In the genomic region with DNA sequence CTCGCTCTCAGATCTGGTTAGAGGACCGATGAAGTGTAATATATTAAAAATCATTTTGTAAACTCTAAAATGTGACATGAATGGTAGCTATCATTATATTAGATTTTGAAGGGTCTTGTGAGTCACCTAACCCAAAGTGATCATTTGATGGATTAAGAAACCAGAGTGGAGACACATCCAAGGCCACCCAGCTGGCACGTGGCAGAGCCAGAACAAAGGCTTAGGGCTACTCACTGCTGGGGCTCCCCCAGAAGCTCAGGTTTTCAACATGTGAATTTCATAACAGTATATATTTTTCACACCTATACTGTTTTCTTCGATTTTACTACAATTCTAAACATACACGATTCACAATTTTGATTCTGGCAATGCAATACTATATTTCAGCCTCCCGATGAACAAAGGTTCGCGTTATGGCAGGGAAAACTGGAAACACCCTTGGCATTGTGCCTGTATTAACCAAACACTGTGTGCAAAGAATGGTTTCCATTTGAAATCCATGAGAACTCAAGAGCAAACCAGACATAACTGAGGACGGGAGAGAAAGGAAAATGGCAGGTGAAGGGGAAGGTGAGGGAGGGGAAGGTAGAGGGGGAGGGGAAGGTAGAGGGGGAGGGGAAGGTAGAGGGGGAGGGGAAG, we compare ENCODE assay signal across 1 cellular context.
TF ChIP-seq lines count a peak whose summit lies in the region.

No MANE protein-coding gene starts in this region.

TF ChIP-seq in HepG2, 621 proteins besides CTCF, POLR2A, EP300 and RAD21 (continued from another document):
- TF ChIP-seq ARHGAP35 (CRISPR knock-in tag; IDR thresholded peaks at IDR 0.05; ENCODE audit: borderline replicate concordance) (no peak), MED8 (CRISPR knock-in tag; IDR thresholded peaks at IDR 0.05; ENCODE audit: insufficient replicate concordance) (no peak), ZNF703 (CRISPR knock-in tag; IDR thresholded peaks at IDR 0.05; ENCODE audit: borderline replicate concordance) (no peak)
- TF ChIP-seq, protein P1, sequence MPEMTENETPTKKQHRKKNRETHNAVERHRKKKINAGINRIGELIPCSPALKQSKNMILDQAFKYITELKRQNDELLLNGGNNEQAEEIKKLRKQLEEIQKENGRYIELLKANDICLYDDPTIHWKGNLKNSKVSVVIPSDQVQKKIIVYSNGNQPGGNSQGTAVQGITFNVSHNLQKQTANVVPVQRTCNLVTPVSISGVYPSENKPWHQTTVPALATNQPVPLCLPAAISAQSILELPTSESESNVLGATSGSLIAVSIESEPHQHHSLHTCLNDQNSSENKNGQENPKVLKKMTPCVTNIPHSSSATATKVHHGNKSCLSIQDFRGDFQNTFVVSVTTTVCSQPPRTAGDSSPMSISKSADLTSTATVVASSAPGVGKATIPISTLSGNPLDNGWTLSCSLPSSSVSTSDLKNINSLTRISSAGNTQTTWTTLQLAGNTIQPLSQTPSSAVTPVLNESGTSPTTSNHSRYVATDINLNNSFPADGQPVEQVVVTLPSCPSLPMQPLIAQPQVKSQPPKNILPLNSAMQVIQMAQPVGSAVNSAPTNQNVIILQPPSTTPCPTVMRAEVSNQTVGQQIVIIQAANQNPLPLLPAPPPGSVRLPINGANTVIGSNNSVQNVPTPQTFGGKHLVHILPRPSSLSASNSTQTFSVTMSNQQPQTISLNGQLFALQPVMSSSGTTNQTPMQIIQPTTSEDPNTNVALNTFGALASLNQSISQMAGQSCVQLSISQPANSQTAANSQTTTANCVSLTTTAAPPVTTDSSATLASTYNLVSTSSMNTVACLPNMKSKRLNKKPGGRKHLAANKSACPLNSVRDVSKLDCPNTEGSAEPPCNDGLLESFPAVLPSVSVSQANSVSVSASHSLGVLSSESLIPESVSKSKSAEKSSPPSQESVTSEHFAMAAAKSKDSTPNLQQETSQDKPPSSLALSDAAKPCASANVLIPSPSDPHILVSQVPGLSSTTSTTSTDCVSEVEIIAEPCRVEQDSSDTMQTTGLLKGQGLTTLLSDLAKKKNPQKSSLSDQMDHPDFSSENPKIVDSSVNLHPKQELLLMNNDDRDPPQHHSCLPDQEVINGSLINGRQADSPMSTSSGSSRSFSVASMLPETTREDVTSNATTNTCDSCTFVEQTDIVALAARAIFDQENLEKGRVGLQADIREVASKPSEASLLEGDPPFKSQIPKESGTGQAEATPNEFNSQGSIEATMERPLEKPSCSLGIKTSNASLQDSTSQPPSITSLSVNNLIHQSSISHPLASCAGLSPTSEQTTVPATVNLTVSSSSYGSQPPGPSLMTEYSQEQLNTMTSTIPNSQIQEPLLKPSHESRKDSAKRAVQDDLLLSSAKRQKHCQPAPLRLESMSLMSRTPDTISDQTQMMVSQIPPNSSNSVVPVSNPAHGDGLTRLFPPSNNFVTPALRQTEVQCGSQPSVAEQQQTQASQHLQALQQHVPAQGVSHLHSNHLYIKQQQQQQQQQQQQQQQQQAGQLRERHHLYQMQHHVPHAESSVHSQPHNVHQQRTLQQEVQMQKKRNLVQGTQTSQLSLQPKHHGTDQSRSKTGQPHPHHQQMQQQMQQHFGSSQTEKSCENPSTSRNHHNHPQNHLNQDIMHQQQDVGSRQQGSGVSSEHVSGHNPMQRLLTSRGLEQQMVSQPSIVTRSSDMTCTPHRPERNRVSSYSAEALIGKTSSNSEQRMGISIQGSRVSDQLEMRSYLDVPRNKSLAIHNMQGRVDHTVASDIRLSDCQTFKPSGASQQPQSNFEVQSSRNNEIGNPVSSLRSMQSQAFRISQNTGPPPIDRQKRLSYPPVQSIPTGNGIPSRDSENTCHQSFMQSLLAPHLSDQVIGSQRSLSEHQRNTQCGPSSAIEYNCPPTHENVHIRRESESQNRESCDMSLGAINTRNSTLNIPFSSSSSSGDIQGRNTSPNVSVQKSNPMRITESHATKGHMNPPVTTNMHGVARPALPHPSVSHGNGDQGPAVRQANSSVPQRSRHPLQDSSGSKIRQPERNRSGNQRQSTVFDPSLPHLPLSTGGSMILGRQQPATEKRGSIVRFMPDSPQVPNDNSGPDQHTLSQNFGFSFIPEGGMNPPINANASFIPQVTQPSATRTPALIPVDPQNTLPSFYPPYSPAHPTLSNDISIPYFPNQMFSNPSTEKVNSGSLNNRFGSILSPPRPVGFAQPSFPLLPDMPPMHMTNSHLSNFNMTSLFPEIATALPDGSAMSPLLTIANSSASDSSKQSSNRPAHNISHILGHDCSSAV (CRISPR knock-in tag; IDR thresholded peaks at IDR 0.05; ENCODE audit: borderline replicate concordance) = no peak
- TF ChIP-seq, protein P2, sequence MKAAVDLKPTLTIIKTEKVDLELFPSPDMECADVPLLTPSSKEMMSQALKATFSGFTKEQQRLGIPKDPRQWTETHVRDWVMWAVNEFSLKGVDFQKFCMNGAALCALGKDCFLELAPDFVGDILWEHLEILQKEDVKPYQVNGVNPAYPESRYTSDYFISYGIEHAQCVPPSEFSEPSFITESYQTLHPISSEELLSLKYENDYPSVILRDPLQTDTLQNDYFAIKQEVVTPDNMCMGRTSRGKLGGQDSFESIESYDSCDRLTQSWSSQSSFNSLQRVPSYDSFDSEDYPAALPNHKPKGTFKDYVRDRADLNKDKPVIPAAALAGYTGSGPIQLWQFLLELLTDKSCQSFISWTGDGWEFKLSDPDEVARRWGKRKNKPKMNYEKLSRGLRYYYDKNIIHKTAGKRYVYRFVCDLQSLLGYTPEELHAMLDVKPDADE (CRISPR knock-in tag; IDR thresholded peaks at IDR 0.05) = no peak
TF ChIP-seq in HepG2: peak in this region for 0.
